Comparison of ENCODE assay signal across 9 cellular contexts in the genomic region with DNA sequence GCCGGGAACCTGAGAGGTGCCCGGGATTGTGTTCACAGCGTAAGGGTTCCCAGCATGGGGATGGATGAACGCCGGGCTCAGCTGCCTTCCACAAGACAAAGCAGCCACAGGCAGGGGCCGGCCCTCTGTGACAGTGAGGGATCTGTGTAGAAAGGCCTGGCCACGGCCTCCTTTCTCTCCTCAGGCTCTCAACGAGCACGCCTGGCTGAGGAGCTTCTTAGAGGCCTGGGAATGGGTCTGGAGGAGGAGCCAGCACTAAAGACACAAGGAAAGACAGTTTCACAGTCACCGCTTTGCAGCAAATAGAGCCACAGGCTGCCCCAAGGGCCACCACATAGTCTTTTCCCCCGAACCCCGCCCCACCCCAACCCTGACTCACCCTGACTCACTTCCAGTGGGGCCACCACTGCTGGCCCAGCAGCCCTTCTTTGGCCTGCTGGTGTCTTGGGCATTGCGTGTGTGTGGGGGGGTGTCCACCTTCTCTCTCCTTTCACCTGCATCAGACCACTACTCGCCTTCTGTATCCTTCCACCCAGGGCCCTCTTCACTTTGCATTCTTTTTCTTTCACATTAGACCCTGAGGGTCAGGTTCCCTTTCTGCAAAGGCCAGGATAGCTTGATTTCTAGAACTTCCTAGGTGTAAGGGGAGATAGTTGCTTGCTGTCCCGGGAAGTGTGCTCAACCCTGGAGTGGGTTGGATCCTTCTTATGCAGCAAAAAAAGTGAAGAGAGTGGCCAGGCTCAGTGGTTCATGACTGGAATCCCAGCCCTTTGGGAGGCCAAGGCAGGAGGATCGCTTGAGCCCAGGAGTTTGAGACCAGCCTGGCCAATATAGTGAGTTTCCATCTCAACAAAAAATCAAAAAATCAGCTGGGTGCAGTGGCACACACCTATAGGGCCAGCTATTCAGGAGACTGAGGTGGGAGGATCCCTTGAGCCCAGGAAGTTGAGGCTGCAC. TPM values are rescaled to one million over a fixed set of nuclear protein-coding genes. Genes with fewer than 3 reads are reported as not detected.
DNase-seq lines count a peak whose midpoint lies in the region; ATAC-seq, FAIRE-seq and TF ChIP-seq lines count a peak whose summit lies in the region.
"Had no signal": no experiment of that assay in that cellular context is flagged by ENCODE, and none has a peak within 500 bp of the region (broad histone marks: within the 10 kb centered on the region; RNA-seq: fewer than 3 reads in every experiment).

No MANE protein-coding gene starts in this region.

- H3K9me3 Mint-ChIP-seq in nephron progenitor cell: no peaks in the 10 kb centered on the region

- no peak for TF ChIP-seq POLR2A in GM12891 (IDR thresholded peaks at IDR 0.05; ENCODE audit: low read depth, low read length)

- no peaks in the 10 kb centered on the region for H3K36me3 Mint-ChIP-seq in nephron progenitor cell (ENCODE audit: low read depth)

- FAIRE-seq in GM12891 (lab: Jason Lieb, UNC): no peak

- peak; percentile 97 for DNase-seq in Daoy (ENCODE audit: low read depth)
- DNase-seq in NCI-H2107 (lab: John Stamatoyannopoulos, UW): peak; percentile 35
- DNase-seq in cardiac fibroblast (ENCODE audit: low read depth in 2 of 2): peak; percentile 59 to 84
- no peak for DNase-seq in nephron progenitor cell
- DNase-seq in activated gamma-delta T cell (lab: John Stamatoyannopoulos, UW): no peak
- no peak for DNase-seq in GM12891 (ENCODE audit: insufficient read length, low spot score)

- H3K4me3 Mint-ChIP-seq in nephron progenitor cell: no peak overlapping the region

- H3K27ac Mint-ChIP-seq in nephron progenitor cell: peak overlapping the region; percentile 61

- no peak for TF ChIP-seq CTCF in cardiac fibroblast (IDR thresholded peaks at IDR 0.05; ENCODE audit: low read depth, low read length)
- no peak for TF ChIP-seq CTCF in nephron progenitor cell (IDR thresholded peaks at IDR 0.05)

- H3K4me1 Mint-ChIP-seq in nephron progenitor cell: peaks cover 45% of the 10 kb centered on the region

- peaks cover 11% of the 10 kb centered on the region for H3K27me3 Mint-ChIP-seq in nephron progenitor cell (ENCODE audit: low read depth, poor library complexity)

- no peak overlapping the region for H3K4me3 ChIP-seq in cardiac fibroblast (replicated peaks in 1 of 2; ENCODE audit: low read depth in 2 of 2, low read length in 2 of 2)
- H3K4me3 ChIP-seq: skin epidermis had no signal

- ATAC-seq in GM21367 (IDR thresholded peaks at IDR 0.05; ENCODE audit: unreplicated experiment) (no peak), GM21619 (IDR thresholded peaks at IDR 0.05; ENCODE audit: unreplicated experiment) (no peak)

TF ChIP-seq in GM12891, 5 proteins besides CTCF, POLR2A, EP300 and RAD21:
- TF ChIP-seq POLR2AphosphoS5 (IDR thresholded peaks at IDR 0.05; ENCODE audit: low read depth, low read length) (no peak), TAF1 (IDR thresholded peaks at IDR 0.05; ENCODE audit: low read depth, low read length) (no peak), SPI1 (IDR thresholded peaks at IDR 0.05; ENCODE audit: low read depth, low read length) (no peak), PAX5 (IDR thresholded peaks at IDR 0.05; ENCODE audit: insufficient read depth, low read length, severe bottlenecking) (no peak), POU2F2 (IDR thresholded peaks at IDR 0.05; ENCODE audit: low read depth, low read length) (no peak)
TF ChIP-seq in GM12891: peak in this region for 0.

RNA-seq across cellular contexts. Expression of a gene that starts 19.3 kb away (rescaled TPM):
- 60.9 and 68.5 TPM in 2 replicates for total RNA-seq in Daoy (2014; rRNA removed; shearing (Covaris generic))
- 5.5 TPM for polyA plus RNA-seq in GM12891 (2012; ENCODE audit: low read depth, missing spikeins)

Comparison
In these comparisons a context has a peak if more than half of its experiments do, and no peak if none do; other contexts are left out.
1. DNase-seq: peak in Daoy (single experiment), NCI-H2107 (single experiment) and cardiac fibroblast (2 of 2); none in nephron progenitor cell (single experiment), activated gamma-delta T cell (single experiment) and GM12891 (single experiment).